30 cellular contexts compared by ENCODE assay signal in the genomic region with DNA sequence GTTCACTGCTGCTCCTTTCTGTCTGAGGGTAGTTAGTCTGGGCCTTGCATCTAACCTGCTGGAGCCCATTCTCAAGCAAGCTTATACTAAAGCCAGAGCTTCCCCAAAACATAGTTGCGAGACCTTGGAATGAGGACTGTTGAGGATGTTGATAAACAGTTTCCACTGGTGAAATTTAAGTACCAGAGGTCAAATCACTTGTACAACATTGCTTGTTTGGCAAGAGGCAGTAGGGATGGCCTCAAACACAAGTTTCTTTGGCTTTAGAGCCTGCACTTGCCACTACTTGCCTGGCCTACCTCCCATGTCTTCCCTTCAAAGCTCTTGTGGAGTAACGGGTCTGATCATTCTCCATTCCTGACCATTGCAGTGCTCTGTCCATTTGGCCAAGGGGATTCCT.
"Had no signal": no experiment of that assay in that cellular context is flagged by ENCODE, and none has a peak within 500 bp of the region (broad histone marks: within the 10 kb centered on the region; RNA-seq: fewer than 3 reads in every experiment).

No MANE protein-coding gene starts in this region.

- H3K4me3 Mint-ChIP-seq: activated CD8-positive, alpha-beta T cell treated with anti-CD3 and anti-CD28 coated beads for 36 hours; activated T-cell treated with anti-CD3 and anti-CD28 coated beads, Interleukin-2, amount 50 U/mL, for 4 hours; activated T-helper 17 cell treated with anti-CD3 and anti-CD28 coated beads, Interleukin-2, amount 50 U/mL, for 72 hours; central memory CD8-positive, alpha-beta T cell; dendritic cell treated with granulocyte-macrophage colony-stimulating factor and Interleukin-4, amounts not matched to agents 40 ng/mL and 50 ng/mL, for 4 days; endodermal cell; nephron progenitor cell; stimulated activated effector memory CD8-positive, alpha-beta T cell treated with anti-CD3 and anti-CD28 coated beads, Interleukin-12 subunit alpha, Interleukin-12 subunit beta, amount 100 ng/mL, for 72 hours; stimulated activated naive CD8-positive, alpha-beta T cell treated with anti-CD3 and anti-CD28 coated beads, Interleukin-15, amount 100 ng/mL, for 72 hours; type B pancreatic cell; WTC11 had no signal

- H3K27me3 ChIP-seq: brain microvascular endothelial cell, ovary, sigmoid colon, vagina had no signal

- H3K27me3 Mint-ChIP-seq: dendritic cell treated with granulocyte-macrophage colony-stimulating factor and Interleukin-4, amounts not matched to agents 40 ng/mL and 50 ng/mL, for 4 days; progenitor cell of endocrine pancreas had no signal

- H3K4me3 ChIP-seq: ovary, sigmoid colon, vagina had no signal

- H3K27ac Mint-ChIP-seq: activated CD8-positive, alpha-beta T cell treated with anti-CD3 and anti-CD28 coated beads for 36 hours; activated T-helper 17 cell treated with anti-CD3 and anti-CD28 coated beads, Interleukin-2, amount 50 U/mL, for 72 hours; dendritic cell treated with granulocyte-macrophage colony-stimulating factor and Interleukin-4, amounts not matched to agents 40 ng/mL and 50 ng/mL, for 4 days; endodermal cell; progenitor cell of endocrine pancreas; stimulated activated effector memory CD8-positive, alpha-beta T cell treated with anti-CD3 and anti-CD28 coated beads, Interleukin-12 subunit alpha, Interleukin-12 subunit beta, amount 100 ng/mL, for 72 hours; stimulated activated naive CD8-positive, alpha-beta T cell treated with anti-CD3 and anti-CD28 coated beads, Interleukin-15, amount 100 ng/mL, for 72 hours; type B pancreatic cell; WTC11 had no signal

- H3K4me1 Mint-ChIP-seq: activated T-helper 17 cell treated with anti-CD3 and anti-CD28 coated beads, Interleukin-2, amount 50 U/mL, for 72 hours; central memory CD8-positive, alpha-beta T cell; stimulated activated effector memory CD8-positive, alpha-beta T cell treated with anti-CD3 and anti-CD28 coated beads, Interleukin-12 subunit alpha, Interleukin-12 subunit beta, amount 100 ng/mL, for 72 hours; stimulated activated naive CD8-positive, alpha-beta T cell treated with anti-CD3 and anti-CD28 coated beads, Interleukin-15, amount 100 ng/mL, for 72 hours had no signal

- H3K36me3 Mint-ChIP-seq: stimulated activated effector memory CD8-positive, alpha-beta T cell treated with anti-CD3 and anti-CD28 coated beads, Interleukin-12 subunit alpha, Interleukin-12 subunit beta, amount 100 ng/mL, for 72 hours; type B pancreatic cell; WTC11 had no signal

- H3K9me3 Mint-ChIP-seq: activated CD8-positive, alpha-beta T cell treated with anti-CD3 and anti-CD28 coated beads for 36 hours; activated T-cell treated with anti-CD3 and anti-CD28 coated beads, Interleukin-2, amount 50 U/mL, for 4 hours; activated T-helper 17 cell treated with anti-CD3 and anti-CD28 coated beads, Interleukin-2, amount 50 U/mL, for 72 hours; dendritic cell treated with granulocyte-macrophage colony-stimulating factor and Interleukin-4, amounts not matched to agents 40 ng/mL and 50 ng/mL, for 4 days; endodermal cell; stimulated activated effector memory CD8-positive, alpha-beta T cell treated with anti-CD3 and anti-CD28 coated beads, Interleukin-12 subunit alpha, Interleukin-12 subunit beta, amount 100 ng/mL, for 72 hours; type B pancreatic cell had no signal

- H3K27ac ChIP-seq: brain microvascular endothelial cell, ovary, sigmoid colon, vagina had no signal

- H3K9me3 ChIP-seq: ovary, sigmoid colon, vagina had no signal

- H3K36me3 ChIP-seq: brain microvascular endothelial cell, ovary, sigmoid colon, vagina had no signal

- H3K4me1 ChIP-seq: sigmoid colon, vagina had no signal

- FAIRE-seq: astrocyte, islet of Langerhans, small intestine had no signal

- DNase-seq: activated CD4-positive, alpha-beta T cell treated with anti-CD3 and anti-CD28 coated beads for 1 hour; activated CD4-positive, alpha-beta T cell treated with anti-CD3 and anti-CD28 coated beads, Interleukin-2, amount 50 U/mL, for 1 hour; activated CD8-positive, alpha-beta T cell treated with anti-CD3 and anti-CD28 coated beads for 36 hours; activated gamma-delta T cell treated with Interleukin-2 at 50 U/mL for 16 hours; activated naive CD4-positive, alpha-beta T cell treated with anti-CD3 and anti-CD28 coated beads, Interleukin-2, amount 50 U/mL, for 16 hours; activated T-cell treated with anti-CD3 and anti-CD28 coated beads, Interleukin-2, amount 50 U/mL, for 4 hours; amniotic stem cell; brain microvascular endothelial cell; endodermal cell; foreskin melanocyte; mammary epithelial cell; nephron progenitor cell; ovary; sigmoid colon; small intestine; stimulated activated CD4-positive, alpha-beta T cell treated with anti-CD3 and anti-CD28 coated beads, Interleukin-4, amount 100 ng/mL, for 24 hours; stimulated activated naive CD8-positive, alpha-beta T cell treated with anti-CD3 and anti-CD28 coated beads, Interleukin-15, amount 100 ng/mL, for 72 hours; substantia nigra; T-helper 2 cell had no signal

- ATAC-seq: activated CD8-positive, alpha-beta T cell treated with anti-CD3 and anti-CD28 coated beads for 36 hours; activated T-cell treated with anti-CD3 and anti-CD28 coated beads, Interleukin-2, amount 50 U/mL, for 4 hours; activated T-helper 17 cell treated with anti-CD3 and anti-CD28 coated beads, Interleukin-2, amount 50 U/mL, for 72 hours; esophagus mucosa; stimulated activated effector memory CD8-positive, alpha-beta T cell treated with anti-CD3 and anti-CD28 coated beads, Interleukin-12 subunit alpha, Interleukin-12 subunit beta, amount 100 ng/mL, for 72 hours; stimulated activated naive CD8-positive, alpha-beta T cell treated with anti-CD3 and anti-CD28 coated beads, Interleukin-15, amount 100 ng/mL, for 72 hours; WTC11 had no signal
